Comparison of ENCODE assay signal across 1 cellular context in the genomic region with DNA sequence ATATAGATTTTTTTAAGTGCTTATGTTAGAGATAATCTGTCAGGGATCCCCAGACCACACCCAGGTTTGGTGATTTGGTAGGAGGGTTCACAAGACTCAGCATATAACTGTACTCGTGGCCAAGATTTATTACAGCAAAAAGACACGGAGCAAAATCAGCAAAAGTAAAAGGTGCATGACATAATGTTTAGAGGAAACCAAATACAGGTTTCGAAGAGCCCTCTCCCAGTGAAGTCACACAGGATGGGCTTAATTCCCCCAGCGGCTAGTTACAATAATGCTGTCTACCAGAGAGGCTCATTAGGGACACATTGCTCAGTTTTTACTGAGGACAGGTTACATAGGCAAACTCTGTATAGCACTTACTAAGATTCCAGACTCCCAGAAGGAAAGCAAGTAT.
TF ChIP-seq lines count a peak whose summit lies in the region.

No MANE protein-coding gene starts in this region.

TF ChIP-seq in endothelial cell of umbilical vein, 7 proteins besides CTCF, POLR2A, EP300 and RAD21:
- no peak for TF ChIP-seq GATA2 (IDR thresholded peaks at IDR 0.05; ENCODE audit: insufficient read depth, insufficient read length, low read depth, low read length)
- no peak for TF ChIP-seq MYC (IDR thresholded peaks at IDR 0.05; ENCODE audit: low read depth, low read length)
- TF ChIP-seq FOS (IDR thresholded peaks at IDR 0.05; ENCODE audit: borderline replicate concordance, insufficient read depth, low read length): no peak
- TF ChIP-seq EZH2 (IDR thresholded peaks at IDR 0.05; ENCODE audit: borderline replicate concordance, low read depth, low read length, severe bottlenecking): no peak
- no peak for TF ChIP-seq POLR2AphosphoS5 (IDR thresholded peaks at IDR 0.05; ENCODE audit: insufficient read depth, low read depth, low read length)
- TF ChIP-seq, protein P1, sequence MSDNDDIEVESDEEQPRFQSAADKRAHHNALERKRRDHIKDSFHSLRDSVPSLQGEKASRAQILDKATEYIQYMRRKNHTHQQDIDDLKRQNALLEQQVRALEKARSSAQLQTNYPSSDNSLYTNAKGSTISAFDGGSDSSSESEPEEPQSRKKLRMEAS (IDR thresholded peaks at IDR 0.05; ENCODE audit: insufficient read depth, insufficient read length): no peak
- no peak for TF ChIP-seq JUN (IDR thresholded peaks at IDR 0.05; ENCODE audit: borderline replicate concordance, insufficient read depth, insufficient read length, low read depth)
